In the genomic region with DNA sequence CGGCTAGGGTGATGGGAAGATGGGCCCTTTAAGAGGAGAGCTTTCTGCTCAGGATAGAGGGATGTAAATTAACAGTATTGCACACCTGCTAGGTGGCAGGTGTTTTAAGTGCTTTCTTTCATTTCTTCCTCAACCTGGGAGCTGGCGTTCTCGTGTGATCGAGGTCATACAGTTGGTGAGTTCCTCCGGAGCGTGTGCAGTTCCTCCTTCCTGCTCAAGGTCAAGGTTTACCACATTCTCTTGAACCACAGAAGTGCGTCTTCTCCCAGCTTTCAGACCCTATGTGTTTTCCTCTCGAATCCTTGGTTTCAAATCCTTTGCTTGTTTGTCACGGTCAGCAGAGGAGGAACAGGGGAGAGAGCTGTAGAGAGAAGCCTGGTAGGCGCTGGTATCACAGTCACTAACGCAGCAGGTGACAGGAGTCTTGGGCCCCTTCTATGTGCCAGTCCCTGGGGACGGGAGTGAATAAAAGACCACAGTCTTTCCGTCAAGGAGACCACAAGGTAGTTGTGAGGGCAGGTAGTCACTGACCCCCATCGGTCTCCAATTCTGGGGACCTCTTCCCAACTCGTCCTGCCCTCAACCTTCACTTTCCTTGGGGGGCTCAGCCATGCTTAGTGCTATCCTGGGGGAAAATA, we compare ENCODE assay signal across 1 cellular context.
A peak's percentile ranks its signal among the peaks of the same experiment; 100 is the strongest.
TF ChIP-seq lines count a peak whose summit lies in the region.

No MANE protein-coding gene starts in this region.

TF ChIP-seq in K562, 482 proteins besides CTCF, POLR2A, EP300 and RAD21 (continued from another document):
- no peak for TF ChIP-seq NR2C2 (CRISPR knock-in tag; IDR thresholded peaks at IDR 0.05)
- TF ChIP-seq NR2C2 (tag; IDR thresholded peaks at IDR 0.05) = 0 out of 2 replicates have a peak, but pooled peaks have one; percentile 12
- TF ChIP-seq HMG20A (CRISPR knock-in tag; conservative IDR thresholded peaks at IDR 0.05) = no peak
- TF ChIP-seq SPI1 (IDR thresholded peaks at IDR 0.05; ENCODE audit: borderline replicate concordance, low read depth, low read length) = peak; percentile 40; the same call in 1 of the 2 replicates
- TF ChIP-seq NRF1 (conservative IDR thresholded peaks at IDR 0.05 in 1 of 2, IDR thresholded peaks at IDR 0.05 in 1 of 2) = 0 out of 4 replicates have a peak, but pooled peaks of 1 of the 2 experiments have one; percentile 22
